Comparison of ENCODE assay signal across 9 cellular contexts in genomic region chr16:82671743-82672142, GRCh38. TPM values are rescaled to one million over a fixed set of nuclear protein-coding genes. Genes with fewer than 3 reads are reported as not detected.
DNase-seq lines count a peak whose midpoint lies in the region; ATAC-seq and TF ChIP-seq lines count a peak whose summit lies in the region.
"Had no signal": no experiment of that assay in that cellular context is flagged by ENCODE, and none has a peak within 500 bp of the region (broad histone marks: within the 10 kb centered on the region; RNA-seq: fewer than 3 reads in every experiment).

No MANE protein-coding gene starts in this region.

- no peak overlapping the region for H3K4me3 ChIP-seq in GM12865 (ENCODE audit: low read depth, low read length)
- no peak overlapping the region for H3K4me3 ChIP-seq in esophagus squamous epithelium
- no peak overlapping the region for H3K4me3 ChIP-seq in spleen

- no peak for ATAC-seq in GM18861 (IDR thresholded peaks at IDR 0.05; ENCODE audit: unreplicated experiment)
- ATAC-seq in HG03135 (IDR thresholded peaks at IDR 0.05; ENCODE audit: unreplicated experiment): no peak
- ATAC-seq: naive thymus-derived CD8-positive, alpha-beta T cell had no signal

- TF ChIP-seq POLR2A in esophagus squamous epithelium (IDR thresholded peaks at IDR 0.05): no peak
- TF ChIP-seq POLR2A in spleen (IDR thresholded peaks at IDR 0.05): no peak

- in situ Hi-C loops in G401 (cut with HindIII; ENCODE audit: low sequenced_read_pairs): no loop called here

- H3K27me3 ChIP-seq in esophagus squamous epithelium (no peaks in the 10 kb centered on the region), spleen (replicated peaks in 1 of 7) (peaks cover 0 to 6% (median 0%) of the 10 kb centered on the region in 7 donors)

- intact Hi-C loops in esophagus squamous epithelium (cut with DNase I): no loop called here
- intact Hi-C loops in spleen (cut with DNase I; ENCODE audit: low total_unique reads): no loop called here

- H3K36me3 ChIP-seq in esophagus squamous epithelium: no peaks in the 10 kb centered on the region
- no peaks in the 10 kb centered on the region for H3K36me3 ChIP-seq in spleen

- TF ChIP-seq CTCF in GM12865 (IDR thresholded peaks at IDR 0.05; ENCODE audit: insufficient read depth, low read depth, low read length, missing control alignments) (peak; percentile 52), esophagus squamous epithelium (IDR thresholded peaks at IDR 0.05) (peak in 4 of 6 experiments; percentile 11 to 30 (median 26)), spleen (IDR thresholded peaks at IDR 0.05 in 8 of 11, conservative IDR thresholded peaks at IDR 0.05 in 3 of 11) (peak in 4 of 11 experiments; percentile 9 to 22 (median 20))

- H3K4me1 ChIP-seq in esophagus squamous epithelium (no peaks in the 10 kb centered on the region), spleen (no peaks in the 10 kb centered on the region)

- H3K9me3 ChIP-seq in esophagus squamous epithelium (no peaks in the 10 kb centered on the region), spleen (no peaks in the 10 kb centered on the region)

- 74 to 88% methylated on average over 3 of the region's 3 CpGs for WGBS in esophagus squamous epithelium, 2 donors
- whole genome bisulfite sequencing in spleen, 5 donors: 93 to 96% (median 94%) methylated on average over 3 of the region's 3 CpGs

- DNase-seq in A172 (ENCODE audit: low spot score): peak; percentile 16
- peak; percentile 45 for DNase-seq in GM12865 (ENCODE audit: low read depth)
- DNase-seq in T-helper 9 cell: peak; percentile 43
- no peak for DNase-seq in esophagus squamous epithelium (lab: John Stamatoyannopoulos, UW)
- DNase-seq in G401 (ENCODE audit: low spot score): no peak
- no peak for DNase-seq in spleen
- DNase-seq: naive thymus-derived CD8-positive, alpha-beta T cell had no signal

- no peak overlapping the region for H3K27ac ChIP-seq in esophagus squamous epithelium
- no peak overlapping the region for H3K27ac ChIP-seq in spleen

RNA-seq across cellular contexts. Expression of gene CDH13, which starts 45.0 kb away (rescaled TPM):
- total RNA-seq in A172 (2014; rRNA removed; shearing (Covaris generic)): 99.0 and 158 TPM in 2 replicates
- 10 to 100 TPM in 3 of 4 donors, 1 to 10 TPM in 1; 6.9 to 31.9 (median 21.1) TPM for total RNA-seq in esophagus squamous epithelium
- 10.5 and 10.8 TPM in 2 replicates for total RNA-seq in G401 (2014; rRNA removed; shearing (Covaris generic))
- 1 to 10 TPM in 6 of 7 donors, under 1 TPM in 1; 0.79 to 4.6 (median 1.5) TPM for total RNA-seq in spleen
- polyA plus RNA-seq in spleen: under 1 TPM; 0.13 to 0.24 (median 0.22) TPM
- total RNA-seq: naive thymus-derived CD8-positive, alpha-beta T cell had no signal
- polyA plus RNA-seq: naive thymus-derived CD8-positive, alpha-beta T cell had no signal

Comparison
In these comparisons a context has a peak if more than half of its experiments do, and no peak if none do; other contexts are left out.
1. DNase-seq: peak in A172 (single experiment), GM12865 (single experiment) and T-helper 9 cell (single experiment); none in esophagus squamous epithelium (single experiment), G401 (single experiment) and spleen (single experiment).